10 cellular contexts compared by ENCODE assay signal in genomic region chr9:73038613-73039012, GRCh38.
A peak's percentile ranks its signal among the peaks of the same experiment; 100 is the strongest.
DNase-seq lines count a peak whose midpoint lies in the region; ATAC-seq, FAIRE-seq and TF ChIP-seq lines count a peak whose summit lies in the region.
"Had no signal": no experiment of that assay in that cellular context is flagged by ENCODE, and none has a peak within 500 bp of the region (broad histone marks: within the 10 kb centered on the region; RNA-seq: fewer than 3 reads in every experiment).

No MANE protein-coding gene starts in this region.

- peak overlapping the region; percentile 45 for H2AFZ ChIP-seq in fibroblast of lung (ENCODE audit: low read length)

- TF ChIP-seq EP300 in upper lobe of left lung (IDR thresholded peaks at IDR 0.05) = no peak

- H3K4me3 ChIP-seq in Peyer's patch = no peak overlapping the region
- H3K4me3 ChIP-seq in fibroblast of lung (replicated peaks in 1 of 4; ENCODE audit: control extremely low read depth in 1 of 4, insufficient read depth in 1 of 4, low read depth in 3 of 4, low read length in 4 of 4) = peak overlapping the region in 1 of 4 experiments; percentile 4
- no peak overlapping the region for H3K4me3 ChIP-seq in mucosa of stomach (ENCODE audit: low read length)
- no peak overlapping the region for H3K4me3 ChIP-seq in upper lobe of left lung

- peak; percentile 38 to 71 for ATAC-seq in upper lobe of left lung (ENCODE audit: low FRiP score in 2 of 2)
- ATAC-seq in GM21526 (IDR thresholded peaks at IDR 0.05; ENCODE audit: low FRiP score, unreplicated experiment) = no peak
- ATAC-seq in GM21786 (IDR thresholded peaks at IDR 0.05; ENCODE audit: unreplicated experiment) = no peak
- ATAC-seq in GM18520 (IDR thresholded peaks at IDR 0.05; ENCODE audit: unreplicated experiment) = no peak

- no peak for FAIRE-seq in RCC 7860 (lab: Jason Lieb, UNC)

- H3K9me3 ChIP-seq in Peyer's patch = no peaks in the 10 kb centered on the region
- H3K9me3 ChIP-seq in fibroblast of lung (ENCODE audit: control insufficient read depth, insufficient read depth, low read depth, low read length) = no peaks in the 10 kb centered on the region
- H3K9me3 ChIP-seq in mucosa of stomach (ENCODE audit: control insufficient read depth, low read length) = no peaks in the 10 kb centered on the region
- no peaks in the 10 kb centered on the region for H3K9me3 ChIP-seq in upper lobe of left lung

- peak overlapping the region; percentile 51 to 75 (median 59) for H3K27ac ChIP-seq in Peyer's patch
- H3K27ac ChIP-seq in fibroblast of lung (ENCODE audit: insufficient read depth, low read length) = no peak overlapping the region
- peak overlapping the region; percentile 16 to 68 (median 41) for H3K27ac ChIP-seq in upper lobe of left lung

- peak in 2 of 3 donors; percentile 33 to 54 for DNase-seq in Peyer's patch
- DNase-seq in fibroblast of lung (ENCODE audit: low read depth in 2 of 2) = peak; percentile 63 to 94
- peak in 1 of 2 donors; percentile 23 for DNase-seq in upper lobe of left lung
- no peak for DNase-seq in RCC 7860 (ENCODE audit: low spot score)
- DNase-seq: activated naive CD8-positive, alpha-beta T cell treated with anti-CD3 and anti-CD28 coated beads, Interleukin-2, amount 10 ng/mL, durations not matched to agents 7 days and 5 days; T-helper 9 cell had no signal

- no peaks in the 10 kb centered on the region for H4K20me1 ChIP-seq in fibroblast of lung (ENCODE audit: control insufficient read depth, extremely low read depth, insufficient read depth, low read length)

- peak overlapping the region; percentile 39 for H3K4me2 ChIP-seq in fibroblast of lung (ENCODE audit: extremely low read depth, insufficient read depth, low read length)

- no peak for TF ChIP-seq CTCF in Peyer's patch (IDR thresholded peaks at IDR 0.05)
- peak in 1 of 2 donors; percentile 4 for TF ChIP-seq CTCF in fibroblast of lung (conservative IDR thresholded peaks at IDR 0.05 in 1 of 2, IDR thresholded peaks at IDR 0.05 in 1 of 2; ENCODE audit: low read depth in 1 of 2, low read length in 2 of 2)
- no peak for TF ChIP-seq CTCF in upper lobe of left lung (IDR thresholded peaks at IDR 0.05)

- H3K36me3 ChIP-seq in Peyer's patch (no peaks in the 10 kb centered on the region), fibroblast of lung (ENCODE audit: control insufficient read depth, insufficient read depth, low read length) (no peaks in the 10 kb centered on the region), mucosa of stomach (ENCODE audit: control insufficient read depth, insufficient read depth, low read length) (no peaks in the 10 kb centered on the region), upper lobe of left lung (no peaks in the 10 kb centered on the region)

- H3K9ac ChIP-seq in fibroblast of lung (ENCODE audit: insufficient read depth, low read length) (no peak overlapping the region), mucosa of stomach (ENCODE audit: low read length) (peak overlapping the region; percentile 23)

- TF ChIP-seq POLR2A in Peyer's patch (IDR thresholded peaks at IDR 0.05) (no peak), upper lobe of left lung (IDR thresholded peaks at IDR 0.05) (no peak)

- 39 to 50% methylated on average over 2 of the region's 2 CpGs for WGBS in upper lobe of left lung, 2 donors

- no peaks in the 10 kb centered on the region for H3K27me3 ChIP-seq in Peyer's patch
- H3K27me3 ChIP-seq in fibroblast of lung (ENCODE audit: control insufficient read depth, insufficient read depth, low read length) = no peaks in the 10 kb centered on the region
- H3K27me3 ChIP-seq in mucosa of stomach (ENCODE audit: control insufficient read depth, insufficient read depth, low read length) = no peaks in the 10 kb centered on the region
- no peaks in the 10 kb centered on the region for H3K27me3 ChIP-seq in upper lobe of left lung

- no peaks in the 10 kb centered on the region for H3K79me2 ChIP-seq in fibroblast of lung (ENCODE audit: control insufficient read depth, insufficient read depth, low read length)

- H3K4me1 ChIP-seq in Peyer's patch (no peaks in the 10 kb centered on the region), fibroblast of lung (ENCODE audit: control insufficient read depth, extremely low read depth, insufficient read depth, low read length) (peaks cover 15% of the 10 kb centered on the region), mucosa of stomach (ENCODE audit: control insufficient read depth, insufficient read depth, low read length) (peaks cover 15% of the 10 kb centered on the region), upper lobe of left lung (peaks cover 0 to 8% (median 5%) of the 10 kb centered on the region in 4 donors)

Comparison
In these comparisons a context has a peak if more than half of its experiments do, and no peak if none do; other contexts are left out.
1. ATAC-seq: peak in upper lobe of left lung (2 of 2); none in GM21526 (single experiment), GM21786 (single experiment) and GM18520 (single experiment).